In the genomic region with DNA sequence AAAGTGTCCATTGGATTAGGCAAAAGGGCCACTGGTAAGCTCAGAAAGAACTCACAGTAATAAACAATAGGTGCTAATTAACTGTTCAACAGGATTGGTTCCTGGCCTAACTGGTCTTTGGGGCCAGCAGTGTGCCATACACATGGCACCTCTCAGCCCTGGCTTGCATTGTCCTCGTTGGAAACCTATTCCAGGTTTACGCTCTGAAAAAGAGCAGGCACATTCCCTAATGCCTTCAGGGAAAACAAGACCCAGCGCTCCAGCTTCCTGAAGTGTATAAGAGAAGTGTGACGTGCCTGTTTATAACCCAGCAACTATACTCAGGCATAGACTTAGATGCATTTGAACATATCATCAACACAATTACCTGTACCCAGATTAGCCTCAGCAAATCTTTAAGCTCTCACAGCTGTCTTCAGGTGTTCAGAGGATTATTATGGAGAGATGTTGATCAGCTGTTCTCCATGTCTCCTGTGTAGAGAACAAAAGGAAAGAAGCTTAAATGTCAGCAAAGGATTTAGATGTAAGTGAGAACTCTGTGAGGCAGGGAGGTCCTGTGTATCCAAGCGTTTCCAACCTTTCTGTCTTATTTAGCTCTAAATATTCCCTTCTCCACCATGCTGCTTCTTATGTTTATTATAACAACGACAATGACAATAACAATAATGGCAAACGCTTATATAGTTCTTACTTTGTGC, we compare ENCODE assay signal across 18 cellular contexts. TPM values are rescaled to one million over a fixed set of nuclear protein-coding genes. Genes with fewer than 3 reads are reported as not detected.
"Had no signal": no experiment of that assay in that cellular context is flagged by ENCODE, and none has a peak within 500 bp of the region (broad histone marks: within the 10 kb centered on the region; RNA-seq: fewer than 3 reads in every experiment).

No MANE protein-coding gene starts in this region.

- H3K36me3 ChIP-seq: brain microvascular endothelial cell, esophagus squamous epithelium, upper lobe of right lung had no signal

- ATAC-seq: activated CD8-positive, alpha-beta memory T cell treated with anti-CD3 and anti-CD28 coated beads, Interleukin-2, amount 10 ng/mL, durations not matched to agents 7 days and 5 days; foreskin keratinocyte; left lobe of liver; upper lobe of right lung had no signal

- H3K4me3 Mint-ChIP-seq: activated B cell treated with CpG ODN at 0.5 μM for 24 hours; activated CD8-positive, alpha-beta memory T cell treated with anti-CD3 and anti-CD28 coated beads, Interleukin-2, amount 10 ng/mL, durations not matched to agents 7 days and 5 days; activated naive CD8-positive, alpha-beta T cell treated with anti-CD3 and anti-CD28 coated beads for 36 hours; activated T-cell treated with anti-CD3 and anti-CD28 coated beads, Interleukin-2, amount 50 U/mL, for 24 hours; stimulated activated naive CD8-positive, alpha-beta T cell treated with anti-CD3 and anti-CD28 coated beads, Interleukin-15, Interleukin-2, amounts not matched to agents 100 ng/mL and 50 ng/mL, for 24 hours; T-helper 1 cell treated with Interleukin-12 subunit alpha and Interleukin-12 subunit beta and Interleukin-4 antibody, amounts not matched to agents 30 μg/mL and 1 μg/mL, for 36 hours had no signal

- H3K79me2 ChIP-seq: parathyroid adenoma had no signal

- H3K27ac ChIP-seq: brain microvascular endothelial cell, esophagus squamous epithelium, foreskin keratinocyte, parathyroid adenoma, upper lobe of right lung had no signal

- H3K27me3 Mint-ChIP-seq: activated naive CD8-positive, alpha-beta T cell treated with anti-CD3 and anti-CD28 coated beads for 36 hours had no signal

- H3K4me1 ChIP-seq: parathyroid adenoma, upper lobe of right lung had no signal

- H2AFZ ChIP-seq: parathyroid adenoma had no signal

- DNase-seq: activated B cell treated with CpG ODN at 0.5 μM for 24 hours; activated CD4-positive, alpha-beta T cell treated with anti-CD3 and anti-CD28 coated beads, Interleukin-2, amount 50 U/mL, for 4 hours; activated CD8-positive, alpha-beta memory T cell treated with anti-CD3 and anti-CD28 coated beads, Interleukin-2, amount 10 ng/mL, durations not matched to agents 7 days and 5 days; activated gamma-delta T cell; activated naive CD8-positive, alpha-beta T cell treated with anti-CD3 and anti-CD28 coated beads for 36 hours; activated T-cell treated with anti-CD3 and anti-CD28 coated beads, Interleukin-2, amount 50 U/mL, for 24 hours; brain microvascular endothelial cell; esophagus squamous epithelium; foreskin keratinocyte; head of caudate nucleus; retina; stimulated activated CD4-positive, alpha-beta T cell treated with anti-CD3 and anti-CD28 coated beads, Interleukin-4, amount 100 ng/mL, for 1 hour; upper lobe of right lung had no signal

- H3K9me3 Mint-ChIP-seq: activated B cell treated with CpG ODN at 0.5 μM for 24 hours; activated naive CD8-positive, alpha-beta T cell treated with anti-CD3 and anti-CD28 coated beads for 36 hours; activated T-cell treated with anti-CD3 and anti-CD28 coated beads, Interleukin-2, amount 50 U/mL, for 24 hours; stimulated activated naive CD8-positive, alpha-beta T cell treated with anti-CD3 and anti-CD28 coated beads, Interleukin-15, Interleukin-2, amounts not matched to agents 100 ng/mL and 50 ng/mL, for 24 hours; T-helper 1 cell treated with Interleukin-12 subunit alpha and Interleukin-12 subunit beta and Interleukin-4 antibody, amounts not matched to agents 30 μg/mL and 1 μg/mL, for 36 hours had no signal

- H3K4me3 ChIP-seq: esophagus squamous epithelium, upper lobe of right lung had no signal

- H3K9ac ChIP-seq: parathyroid adenoma had no signal

- H3K27me3 ChIP-seq: brain microvascular endothelial cell, esophagus squamous epithelium, foreskin keratinocyte, upper lobe of right lung had no signal

- H3K27ac Mint-ChIP-seq: activated B cell treated with CpG ODN at 0.5 μM for 24 hours; activated CD8-positive, alpha-beta memory T cell treated with anti-CD3 and anti-CD28 coated beads, Interleukin-2, amount 10 ng/mL, durations not matched to agents 7 days and 5 days; activated naive CD8-positive, alpha-beta T cell treated with anti-CD3 and anti-CD28 coated beads for 36 hours; T-helper 1 cell treated with Interleukin-12 subunit alpha and Interleukin-12 subunit beta and Interleukin-4 antibody, amounts not matched to agents 30 μg/mL and 1 μg/mL, for 36 hours had no signal

- H3K9me3 ChIP-seq: esophagus squamous epithelium, upper lobe of right lung had no signal

- H3K36me3 Mint-ChIP-seq: activated naive CD8-positive, alpha-beta T cell treated with anti-CD3 and anti-CD28 coated beads for 36 hours had no signal

- H3K4me1 Mint-ChIP-seq: activated B cell treated with CpG ODN at 0.5 μM for 24 hours had no signal

RNA-seq across cellular contexts. Expression of gene RBM47, which starts 52.1 kb away (rescaled TPM):
- total RNA-seq: myocyte had no signal
